In the genomic region with DNA sequence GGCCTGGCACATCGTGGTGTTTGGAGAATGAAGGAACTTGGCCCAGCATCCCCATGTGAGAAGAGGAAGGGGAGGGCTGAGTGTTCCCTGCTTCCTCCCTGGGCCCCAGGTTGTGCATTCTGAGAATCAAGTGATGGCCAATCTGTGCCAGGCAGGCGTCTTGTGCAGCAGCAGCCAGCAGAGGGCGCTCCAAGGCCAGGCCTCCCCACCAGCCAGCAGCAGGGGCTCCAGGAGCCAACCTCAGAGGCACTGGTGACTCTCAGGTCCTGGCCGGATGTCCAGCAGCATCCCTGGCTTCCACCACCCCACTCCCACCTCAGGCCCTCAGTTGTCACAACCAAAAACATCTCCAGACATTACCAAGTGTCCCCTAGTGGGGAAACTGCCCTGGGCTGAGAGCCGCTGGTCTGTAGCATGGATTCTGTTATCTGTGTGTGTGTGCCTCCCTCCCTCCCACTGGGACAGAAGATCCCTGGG, we compare ENCODE assay signal across 8 cellular contexts.
DNase-seq lines count a peak whose midpoint lies in the region; ATAC-seq, FAIRE-seq and TF ChIP-seq lines count a peak whose summit lies in the region.

No MANE protein-coding gene starts in this region.

- intact Hi-C loops in CD4-positive, alpha-beta T cell (cut with DNase I, micrococcal nuclease): loop anchor here in 1 of 2 experiments (1.0 kb wide), 1 partner anchor 268 kb away; no protein-coding TSS in a partner anchor
- intact Hi-C loops in posterior cingulate gyrus (cut with DNase I): loop anchor here (1.0 to 2.0 kb wide), 2 partner anchors 21 to 269 kb away; no protein-coding TSS in a partner anchor

- H3K27me3 Mint-ChIP-seq in CD4-positive, alpha-beta T cell: no peaks in the 10 kb centered on the region

- H3K4me1 Mint-ChIP-seq in CD4-positive, alpha-beta T cell (ENCODE audit: low read depth): no peaks in the 10 kb centered on the region

- H3K9me3 Mint-ChIP-seq in CD4-positive, alpha-beta T cell: no peaks in the 10 kb centered on the region

- ATAC-seq in CD4-positive, alpha-beta T cell (ENCODE audit: poor library complexity): peak; percentile 75
- ATAC-seq in HG02678 (IDR thresholded peaks at IDR 0.05; ENCODE audit: unreplicated experiment) (peak; percentile 41), HG02884 (IDR thresholded peaks at IDR 0.05; ENCODE audit: unreplicated experiment) (no peak), GM18870 (IDR thresholded peaks at IDR 0.05; ENCODE audit: unreplicated experiment) (no peak)

- peak; percentile 32 to 72 (median 54) for DNase-seq in CD4-positive, alpha-beta T cell
- DNase-seq in RWPE1 (ENCODE audit: low spot score): peak; percentile 81
- DNase-seq in activated effector memory CD4-positive, alpha-beta T cell treated with Interleukin-2 at 50 U/mL for 16 hours: peak; percentile 53
- peak; percentile 81 to 85 for DNase-seq in frontal cortex (ENCODE audit: low spot score in 2 of 2)
- DNase-seq in posterior cingulate gyrus: peak; percentile 57 to 97 (median 85)

- no peaks in the 10 kb centered on the region for H3K27me3 ChIP-seq in CD4-positive, alpha-beta T cell (ENCODE audit: control insufficient read depth, insufficient read depth, low read length)

- peak; percentile 78 for TF ChIP-seq CTCF in CD4-positive, alpha-beta T cell (IDR thresholded peaks at IDR 0.05)
- TF ChIP-seq CTCF in RWPE1 (conservative IDR thresholded peaks at IDR 0.05; ENCODE audit: low read depth): peak; percentile 98

- H3K27ac Mint-ChIP-seq in CD4-positive, alpha-beta T cell: peak overlapping the region; percentile 57

- H3K9me3 ChIP-seq in CD4-positive, alpha-beta T cell (ENCODE audit: control insufficient read depth, low read length): no peaks in the 10 kb centered on the region

- H3K4me3 Mint-ChIP-seq in CD4-positive, alpha-beta T cell: no peak overlapping the region

- H3K36me3 Mint-ChIP-seq in CD4-positive, alpha-beta T cell (ENCODE audit: low read depth): peaks cover 52% of the 10 kb centered on the region

- POLR2A ChIA-PET in CD4-positive, alpha-beta T cell (lab: Charles Lee): no interaction called here
- POLR2A ChIA-PET in RWPE1 (lab: Yijun Ruan, JAX; ENCODE audit: low non-redundant PET): no interaction called here

- no peak overlapping the region for H3K27ac ChIP-seq in CD4-positive, alpha-beta T cell (ENCODE audit: low read depth, low read length)
- no peak overlapping the region for H3K27ac ChIP-seq in RWPE1

- no peak for FAIRE-seq in frontal cortex (lab: Jason Lieb, UNC)

- CTCF ChIA-PET in CD4-positive, alpha-beta T cell (lab: Charles Lee): interaction anchor here (1.3 kb wide), 1 partner anchor 269 kb away, joined by 3 read pairs; no protein-coding TSS in a partner anchor
- CTCF ChIA-PET in RWPE1 (lab: Yijun Ruan, JAX): interaction anchor here (0.5 to 2.1 kb wide), 20 partner anchors 9 to 981 kb away, joined by 3 to 17 read pairs (median 4); no protein-coding TSS in a partner anchor

Comparison
In these comparisons a context has a peak if more than half of its experiments do, and no peak if none do; other contexts are left out.
1. ATAC-seq: peak in CD4-positive, alpha-beta T cell (single experiment) and HG02678 (single experiment); none in HG02884 (single experiment) and GM18870 (single experiment).
2. Peak in every context shown above with its lines, with median percentiles within 50 percentile points of each other: DNase-seq.